In genomic region chr11:73306069-73306468, GRCh38 we compare ENCODE assay signal across 14 cellular contexts. TPM values are rescaled to one million over a fixed set of nuclear protein-coding genes. Genes with fewer than 3 reads are reported as not detected.
DNase-seq lines count a peak whose midpoint lies in the region; ATAC-seq and TF ChIP-seq lines count a peak whose summit lies in the region.
"Had no signal": no experiment of that assay in that cellular context is flagged by ENCODE, and none has a peak within 500 bp of the region (broad histone marks: within the 10 kb centered on the region; RNA-seq: fewer than 3 reads in every experiment).

No MANE protein-coding gene starts in this region.

- intact Hi-C loops in activated T-helper 2 cell treated with anti-CD3 and anti-CD28 coated beads, Interferon-gamma antibody, Interleukin-2, Interleukin-4, amounts not matched to agents 10 μg/mL and 5 μg/mL and 100 μg/mL, durations not matched to agents 14 hours and 24 hours and 36 hours (cut with micrococcal nuclease): loop anchor here (5.0 kb wide), 2 partner anchors 71 to 86 kb away; partner anchors contain the start of gene RELT
- intact Hi-C loops in naive thymus-derived CD4-positive, alpha-beta T cell (cut with micrococcal nuclease): loop anchor here (2.0 to 5.0 kb wide), 4 partner anchors 71 to 356 kb away; partner anchors contain the start of genes FAM168A (in 1 of the 2) and RELT (in 1 of the 2)

- no peaks in the 10 kb centered on the region for H3K9me3 ChIP-seq in BLaER1 treated with 17β-estradiol and CSF1 and Interleukin-3, amounts not matched to agents 10 nM and 100 nM (replicated peaks in 1 of 11)
- H3K9me3 ChIP-seq in naive thymus-derived CD4-positive, alpha-beta T cell (ENCODE audit: control insufficient read depth in 2 of 3, low read length in 3 of 3): no peaks in the 10 kb centered on the region
- no peaks in the 10 kb centered on the region for H3K9me3 ChIP-seq in effector memory CD4-positive, alpha-beta T cell (ENCODE audit: control insufficient read depth, low read length)

- peak overlapping the region; percentile 76 to 99 (median 89) for H3K4me2 ChIP-seq in BLaER1 treated with 17β-estradiol and CSF1 and Interleukin-3, amounts not matched to agents 10 nM and 100 nM

- TF ChIP-seq CTCF in HL-60 (IDR thresholded peaks at IDR 0.05; ENCODE audit: insufficient read depth, low read length): peak; percentile 16

- DNase-seq in HL-60 (ENCODE audit: low read depth in 1 of 2, low spot score in 1 of 2): peak in 1 of 2 experiments; percentile 57
- DNase-seq in activated T-helper 2 cell treated with anti-CD3 and anti-CD28 coated beads, Interferon-gamma antibody, Interleukin-2, Interleukin-4, amounts not matched to agents 10 μg/mL and 5 μg/mL and 100 μg/mL, durations not matched to agents 14 hours and 24 hours and 36 hours (ENCODE audit: low spot score): no peak
- DNase-seq in naive thymus-derived CD4-positive, alpha-beta T cell: no peak
- DNase-seq in GM03348 (ENCODE audit: low spot score): no peak
- DNase-seq in effector memory CD4-positive, alpha-beta T cell: no peak
- DNase-seq: CD4-positive, CD25-positive, alpha-beta regulatory T cell; NCI-H1092 treated with DMSO at 0.1 percent for 48 hours; NCI-H446 treated with DMSO at 0.1 percent for 48 hours; stimulated activated CD4-positive, alpha-beta T cell treated with anti-CD3 and anti-CD28 coated beads, Interleukin-4, amount 100 ng/mL, for 24 hours; stimulated activated naive CD8-positive, alpha-beta T cell treated with anti-CD3 and anti-CD28 coated beads, Interleukin-15, Interleukin-2, amounts not matched to agents 100 U/mL and 50 U/mL, for 24 hours had no signal

- peaks cover 23 to 33% (median 30%) of the 10 kb centered on the region in 11 experiments for H3K27me3 ChIP-seq in BLaER1 treated with 17β-estradiol and CSF1 and Interleukin-3, amounts not matched to agents 10 nM and 100 nM
- H3K27me3 ChIP-seq in HL-60 (ENCODE audit: insufficient read depth, poor library complexity, severe bottlenecking): no peaks in the 10 kb centered on the region
- peaks cover 0 to 4% of the 10 kb centered on the region in 2 donors for H3K27me3 ChIP-seq in naive thymus-derived CD4-positive, alpha-beta T cell (ENCODE audit: control insufficient read depth in 2 of 2, insufficient read depth in 2 of 2, low read length in 2 of 2)
- H3K27me3 ChIP-seq in effector memory CD4-positive, alpha-beta T cell (replicated peaks; ENCODE audit: control insufficient read depth, insufficient read depth, low read length, poor library complexity, severe bottlenecking): peaks cover 19% of the 10 kb centered on the region

- H4K20me1 ChIP-seq in BLaER1 treated with 17β-estradiol and CSF1 and Interleukin-3, amounts not matched to agents 10 nM and 100 nM: peaks cover 0 to 24% (median 10%) of the 10 kb centered on the region in 11 experiments; a peak in 9 of 22 replicates

- POLR2A ChIA-PET in naive thymus-derived CD4-positive, alpha-beta T cell (lab: Charles Lee): no interaction called here

- CTCF ChIA-PET in naive thymus-derived CD4-positive, alpha-beta T cell (lab: Charles Lee): interaction anchor here (1.6 to 4.1 kb wide), 3 partner anchors 8 to 30 kb away, joined by 3 to 28 read pairs (median 10); no protein-coding TSS in a partner anchor

- H3K27me3 Mint-ChIP-seq in activated T-helper 2 cell treated with anti-CD3 and anti-CD28 coated beads, Interferon-gamma antibody, Interleukin-2, Interleukin-4, amounts not matched to agents 10 μg/mL and 5 μg/mL and 100 μg/mL, durations not matched to agents 14 hours and 24 hours and 36 hours (ENCODE audit: low read depth): peaks cover 45% of the 10 kb centered on the region
- H3K27me3 Mint-ChIP-seq in naive thymus-derived CD4-positive, alpha-beta T cell: peaks cover 14 to 50% (median 25%) of the 10 kb centered on the region in 5 donors

- H3K4me3 ChIP-seq in BLaER1 treated with 17β-estradiol and CSF1 and Interleukin-3, amounts not matched to agents 10 nM and 100 nM: peak overlapping the region in 1 of 10 experiments; percentile 79; a peak in 1 of 20 replicates
- H3K4me3 ChIP-seq in HL-60 (replicated peaks; ENCODE audit: insufficient read depth, low read length): no peak overlapping the region
- H3K4me3 ChIP-seq in naive thymus-derived CD4-positive, alpha-beta T cell (ENCODE audit: low read length): no peak overlapping the region
- H3K4me3 ChIP-seq in effector memory CD4-positive, alpha-beta T cell (ENCODE audit: insufficient read depth, low read depth, low read length, poor library complexity, severe bottlenecking): no peak overlapping the region

- peak overlapping the region in 9 of 11 experiments; percentile 69 to 89 (median 86); a peak in 18 of 22 replicates for H3K27ac ChIP-seq in BLaER1 treated with 17β-estradiol and CSF1 and Interleukin-3, amounts not matched to agents 10 nM and 100 nM
- peak overlapping the region; percentile 80 for H3K27ac ChIP-seq in HL-60 (replicated peaks)
- H3K27ac ChIP-seq in naive thymus-derived CD4-positive, alpha-beta T cell (ENCODE audit: low read depth, low read length): no peak overlapping the region
- no peak overlapping the region for H3K27ac ChIP-seq in effector memory CD4-positive, alpha-beta T cell (ENCODE audit: insufficient read depth, low read length, poor library complexity, severe bottlenecking)

- no peak overlapping the region for H3K27ac Mint-ChIP-seq in activated T-helper 2 cell treated with anti-CD3 and anti-CD28 coated beads, Interferon-gamma antibody, Interleukin-2, Interleukin-4, amounts not matched to agents 10 μg/mL and 5 μg/mL and 100 μg/mL, durations not matched to agents 14 hours and 24 hours and 36 hours
- H3K27ac Mint-ChIP-seq in naive thymus-derived CD4-positive, alpha-beta T cell: no peak overlapping the region
- H3K27ac Mint-ChIP-seq: activated T-helper 1 cell treated with anti-CD3 and anti-CD28 coated beads, Interleukin-12 subunit alpha, Interleukin-12 subunit beta, Interleukin-2, Interleukin-4 antibody, amounts not matched to agents 30 ng/mL and 10 ng/mL and 1 ng/mL, durations not matched to agents 14 hours and 24 hours and 36 hours; CD4-positive, CD25-positive, alpha-beta regulatory T cell had no signal

- peaks cover 22 to 50% (median 35%) of the 10 kb centered on the region in 10 experiments for H3K4me1 ChIP-seq in BLaER1 treated with 17β-estradiol and CSF1 and Interleukin-3, amounts not matched to agents 10 nM and 100 nM
- H3K4me1 ChIP-seq in naive thymus-derived CD4-positive, alpha-beta T cell (ENCODE audit: control insufficient read depth in 2 of 2, insufficient read depth in 2 of 2, low read length in 2 of 2): peaks cover 4 to 5% of the 10 kb centered on the region in 2 donors
- H3K4me1 ChIP-seq in effector memory CD4-positive, alpha-beta T cell (ENCODE audit: control insufficient read depth, insufficient read depth, low read length, poor library complexity, severe bottlenecking): peaks cover 15% of the 10 kb centered on the region

- peak overlapping the region; percentile 18 for H3K4me3 Mint-ChIP-seq in activated T-helper 2 cell treated with anti-CD3 and anti-CD28 coated beads, Interferon-gamma antibody, Interleukin-2, Interleukin-4, amounts not matched to agents 10 μg/mL and 5 μg/mL and 100 μg/mL, durations not matched to agents 14 hours and 24 hours and 36 hours (ENCODE audit: low read depth)
- peak overlapping the region in 7 of 10 donors; percentile 29 to 95 (median 91) for H3K4me3 Mint-ChIP-seq in naive thymus-derived CD4-positive, alpha-beta T cell

- H3K36me3 Mint-ChIP-seq in activated T-helper 2 cell treated with anti-CD3 and anti-CD28 coated beads, Interferon-gamma antibody, Interleukin-2, Interleukin-4, amounts not matched to agents 10 μg/mL and 5 μg/mL and 100 μg/mL, durations not matched to agents 14 hours and 24 hours and 36 hours (ENCODE audit: low read depth): no peaks in the 10 kb centered on the region
- no peaks in the 10 kb centered on the region for H3K36me3 Mint-ChIP-seq in naive thymus-derived CD4-positive, alpha-beta T cell
- H3K36me3 Mint-ChIP-seq: CD4-positive, CD25-positive, alpha-beta regulatory T cell had no signal

- peaks cover 6% of the 10 kb centered on the region for H3K4me1 Mint-ChIP-seq in activated T-helper 2 cell treated with anti-CD3 and anti-CD28 coated beads, Interferon-gamma antibody, Interleukin-2, Interleukin-4, amounts not matched to agents 10 μg/mL and 5 μg/mL and 100 μg/mL, durations not matched to agents 14 hours and 24 hours and 36 hours (ENCODE audit: low read depth)
- peaks cover 8 to 13% (median 11%) of the 10 kb centered on the region in 7 donors for H3K4me1 Mint-ChIP-seq in naive thymus-derived CD4-positive, alpha-beta T cell

- no peak for ATAC-seq in naive thymus-derived CD4-positive, alpha-beta T cell
- ATAC-seq in GM18498 (IDR thresholded peaks at IDR 0.05; ENCODE audit: unreplicated experiment) (no peak), HG03025 (IDR thresholded peaks at IDR 0.05; ENCODE audit: low FRiP score, unreplicated experiment) (no peak)
- ATAC-seq: stimulated activated naive CD8-positive, alpha-beta T cell treated with anti-CD3 and anti-CD28 coated beads, Interleukin-15, Interleukin-2, amounts not matched to agents 100 U/mL and 50 U/mL, for 24 hours had no signal

- H3K36me3 ChIP-seq in BLaER1 treated with 17β-estradiol and CSF1 and Interleukin-3, amounts not matched to agents 10 nM and 100 nM: no peaks in the 10 kb centered on the region
- H3K36me3 ChIP-seq in naive thymus-derived CD4-positive, alpha-beta T cell (ENCODE audit: control insufficient read depth in 2 of 3, insufficient read depth in 3 of 3, low read length in 3 of 3): no peaks in the 10 kb centered on the region
- H3K36me3 ChIP-seq in effector memory CD4-positive, alpha-beta T cell (ENCODE audit: control insufficient read depth, insufficient read depth, low read length): no peaks in the 10 kb centered on the region

- no peaks in the 10 kb centered on the region for H3K9me3 Mint-ChIP-seq in activated T-helper 2 cell treated with anti-CD3 and anti-CD28 coated beads, Interferon-gamma antibody, Interleukin-2, Interleukin-4, amounts not matched to agents 10 μg/mL and 5 μg/mL and 100 μg/mL, durations not matched to agents 14 hours and 24 hours and 36 hours
- peaks cover 0 to 3% (median 0%) of the 10 kb centered on the region in 11 donors for H3K9me3 Mint-ChIP-seq in naive thymus-derived CD4-positive, alpha-beta T cell
- H3K9me3 Mint-ChIP-seq: activated T-helper 1 cell treated with anti-CD3 and anti-CD28 coated beads, Interleukin-12 subunit alpha, Interleukin-12 subunit beta, Interleukin-2, Interleukin-4 antibody, amounts not matched to agents 30 ng/mL and 10 ng/mL and 1 ng/mL, durations not matched to agents 14 hours and 24 hours and 36 hours had no signal

- H3K9ac ChIP-seq in BLaER1 treated with 17β-estradiol and CSF1 and Interleukin-3, amounts not matched to agents 10 nM and 100 nM: peak overlapping the region in 9 of 11 experiments; percentile 67 to 84 (median 79); a peak in 16 of 22 replicates

RNA-seq across cellular contexts. Expression of gene ARHGEF17, which starts 2.0 kb away (rescaled TPM):
- total RNA-seq in activated T-helper 2 cell treated with anti-CD3 and anti-CD28 coated beads, Interferon-gamma antibody, Interleukin-2, Interleukin-4, amounts not matched to agents 10 μg/mL and 5 μg/mL and 100 μg/mL, durations not matched to agents 14 hours and 24 hours and 36 hours: 0.09 and 0.30 TPM in 2 replicates
- total RNA-seq in naive thymus-derived CD4-positive, alpha-beta T cell: 1 to 10 TPM in 1 of 5 experiments, under 1 TPM in 2, not detected in 2; 0.11 to 1.1 (median 0.98) TPM
- not detected for polyA plus RNA-seq in naive thymus-derived CD4-positive, alpha-beta T cell
- polyA plus RNA-seq: CD4-positive, CD25-positive, alpha-beta regulatory T cell had no signal

RNA-seq across cellular contexts. Expression of gene P2RY6, which starts 33.9 kb away (rescaled TPM):
- not detected in 2 replicates for total RNA-seq in activated T-helper 2 cell treated with anti-CD3 and anti-CD28 coated beads, Interferon-gamma antibody, Interleukin-2, Interleukin-4, amounts not matched to agents 10 μg/mL and 5 μg/mL and 100 μg/mL, durations not matched to agents 14 hours and 24 hours and 36 hours
- total RNA-seq in naive thymus-derived CD4-positive, alpha-beta T cell: 1 to 10 TPM in 1 of 5 experiments, under 1 TPM in 2, not detected in 2; 0.34 to 1.8 (median 0.92) TPM
- not detected for polyA plus RNA-seq in naive thymus-derived CD4-positive, alpha-beta T cell
- total RNA-seq: activated T-helper 1 cell treated with anti-CD3 and anti-CD28 coated beads, Interleukin-12 subunit alpha, Interleukin-12 subunit beta, Interleukin-2, Interleukin-4 antibody, amounts not matched to agents 30 ng/mL and 10 ng/mL and 1 ng/mL, durations not matched to agents 14 hours and 24 hours and 36 hours; CD4-positive, CD25-positive, alpha-beta regulatory T cell had no signal
- polyA plus RNA-seq: CD4-positive, CD25-positive, alpha-beta regulatory T cell had no signal

Comparison
In these comparisons a context has a peak if more than half of its experiments do, and no peak if none do; other contexts are left out.
1. H3K27ac ChIP-seq: peak in BLaER1 treated with 17β-estradiol and CSF1 and Interleukin-3, amounts not matched to agents 10 nM and 100 nM (9 of 11) and HL-60 (single experiment); none in naive thymus-derived CD4-positive, alpha-beta T cell (single experiment) and effector memory CD4-positive, alpha-beta T cell (single experiment).